In genomic region chr4:103199009-103199408, GRCh38 we compare ENCODE assay signal across 8 cellular contexts. TPM values are rescaled to one million over a fixed set of nuclear protein-coding genes. Genes with fewer than 3 reads are reported as not detected.
DNase-seq lines count a peak whose midpoint lies in the region; ATAC-seq, FAIRE-seq and TF ChIP-seq lines count a peak whose summit lies in the region.

No MANE protein-coding gene starts in this region.

- H3K79me2 ChIP-seq in SK-N-SH (ENCODE audit: insufficient read depth) (peaks cover 29% of the 10 kb centered on the region), HepG2 (ENCODE audit: insufficient read depth, low read length) (peaks cover 9% of the 10 kb centered on the region)

- no peaks in the 10 kb centered on the region for H3K9me2 ChIP-seq in SK-N-SH

- POLR2A ChIA-PET in SK-N-SH (lab: Yijun Ruan, JAX) = no interaction called here
- POLR2A ChIA-PET in HepG2 (lab: Yijun Ruan, JAX) = no interaction called here

- H3K36me3 ChIP-seq in SK-N-SH (replicated peaks in 1 of 2; ENCODE audit: control insufficient read depth in 1 of 2, insufficient read depth in 2 of 2, low read length in 1 of 2) (peaks cover 8 to 17% of the 10 kb centered on the region in 2 experiments), HepG2 (replicated peaks in 1 of 2; ENCODE audit: control insufficient read depth in 1 of 2, insufficient read depth in 2 of 2, low read length in 2 of 2) (peaks cover 0 to 13% of the 10 kb centered on the region in 2 experiments; a peak in 1 of 5 replicates)

- TF ChIP-seq CTCF in SK-N-SH (IDR thresholded peaks at IDR 0.05) (no peak), HepG2 (CRISPR knock-in tag; IDR thresholded peaks at IDR 0.05) (no peak)

- H3K27ac Mint-ChIP-seq in activated T-helper 2 cell treated with anti-CD3 and anti-CD28 coated beads, Interferon-gamma antibody, Interleukin-2, Interleukin-4, amounts not matched to agents 10 μg/mL and 5 μg/mL and 100 μg/mL, durations not matched to agents 14 hours and 24 hours and 36 hours = peak overlapping the region; percentile 95
- H3K27ac Mint-ChIP-seq in stimulated activated naive CD8-positive, alpha-beta T cell treated with anti-CD3 and anti-CD28 coated beads, Interleukin-15, amount 100 ng/mL, for 72 hours = peak overlapping the region in 1 of 2 donors; percentile 99

- 88% methylated on average over 9 of the region's 9 CpGs for WGBS in SK-N-SH (ENCODE audit: low lambda C conversion rate)
- WGBS in HepG2 (ENCODE audit: low lambda C conversion rate) = 70% methylated on average over 9 of the region's 9 CpGs

- CTCF ChIA-PET in SK-N-SH (lab: Yijun Ruan, JAX) = interaction anchor here (0.6 kb wide), 1 partner anchor 657 kb away, joined by 3 read pairs; no protein-coding TSS in a partner anchor
- CTCF ChIA-PET in HepG2 (lab: Yijun Ruan, JAX; ENCODE audit: low intra/inter-chr PET ratio, low total read pairs) = no interaction called here

- H3K9ac ChIP-seq in SK-N-SH (peak overlapping the region; percentile 73; the same call in 1 of the 2 replicates), HepG2 (ENCODE audit: insufficient read depth, low read depth, low read length) (no peak overlapping the region; the same call in 1 of the 2 replicates)

- no peak for TF ChIP-seq RAD21 in SK-N-SH (IDR thresholded peaks at IDR 0.05; ENCODE audit: low read length)
- no peak for TF ChIP-seq RAD21 in HepG2 (CRISPR knock-in tag; IDR thresholded peaks at IDR 0.05)

- peaks cover 23% of the 10 kb centered on the region for H3K4me1 Mint-ChIP-seq in activated T-helper 2 cell treated with anti-CD3 and anti-CD28 coated beads, Interferon-gamma antibody, Interleukin-2, Interleukin-4, amounts not matched to agents 10 μg/mL and 5 μg/mL and 100 μg/mL, durations not matched to agents 14 hours and 24 hours and 36 hours (ENCODE audit: low read depth)
- H3K4me1 Mint-ChIP-seq in stimulated activated naive CD8-positive, alpha-beta T cell treated with anti-CD3 and anti-CD28 coated beads, Interleukin-15, amount 100 ng/mL, for 72 hours = peaks cover 8% of the 10 kb centered on the region

- ATAC-seq in SK-N-SH treated with all-trans-retinoic acid at 6 μM for 48 hours (no peak), HepG2 (no peak), HG03039 (IDR thresholded peaks at IDR 0.05; ENCODE audit: unreplicated experiment) (no peak)
- no peak for ATAC-seq in stimulated activated naive CD8-positive, alpha-beta T cell treated with anti-CD3 and anti-CD28 coated beads, Interleukin-15, amount 100 ng/mL, for 72 hours

- peak overlapping the region; percentile 100 for H2AFZ ChIP-seq in SK-N-SH (ENCODE audit: low read depth)
- no peak overlapping the region for H2AFZ ChIP-seq in HepG2 (ENCODE audit: low read length)

- no peak for TF ChIP-seq EP300 in SK-N-SH (IDR thresholded peaks at IDR 0.05; ENCODE audit: borderline replicate concordance in 1 of 2, low read depth in 1 of 2, low read length in 1 of 2)
- TF ChIP-seq EP300 in HepG2 (IDR thresholded peaks at IDR 0.05; ENCODE audit: low read depth in 2 of 2, low read length in 2 of 2) = no peak
- no peak for TF ChIP-seq EP300 in HepG2 (CRISPR knock-in tag; IDR thresholded peaks at IDR 0.05; ENCODE audit: borderline replicate concordance)

- H3K4me1 ChIP-seq in SK-N-SH (ENCODE audit: control insufficient read depth in 1 of 2, insufficient read depth in 2 of 2, low read depth in 1 of 2, low read length in 1 of 2) (peaks cover 4 to 9% of the 10 kb centered on the region in 2 experiments; a peak in 2 of 4 replicates), HepG2 (ENCODE audit: insufficient read depth, low read length) (peaks cover 41% of the 10 kb centered on the region)

- DNase-seq in SK-N-SH (no peak), HepG2 (ENCODE audit: low spot score) (no peak), NCI-H2029 treated with DMSO at 0.1 percent for 48 hours (lab: John Stamatoyannopoulos, UW) (no peak), NCI-H2081 treated with DMSO at 0.1 percent for 48 hours (lab: John Stamatoyannopoulos, UW) (no peak)
- DNase-seq in activated T-helper 2 cell treated with anti-CD3 and anti-CD28 coated beads, Interferon-gamma antibody, Interleukin-2, Interleukin-4, amounts not matched to agents 10 μg/mL and 5 μg/mL and 100 μg/mL, durations not matched to agents 14 hours and 24 hours and 36 hours (ENCODE audit: low spot score) = no peak
- DNase-seq in stimulated activated naive CD8-positive, alpha-beta T cell treated with anti-CD3 and anti-CD28 coated beads, Interleukin-15, amount 100 ng/mL, for 72 hours = peak in 1 of 2 donors; percentile 10

- peaks cover 10% of the 10 kb centered on the region for H3K27me3 Mint-ChIP-seq in activated T-helper 2 cell treated with anti-CD3 and anti-CD28 coated beads, Interferon-gamma antibody, Interleukin-2, Interleukin-4, amounts not matched to agents 10 μg/mL and 5 μg/mL and 100 μg/mL, durations not matched to agents 14 hours and 24 hours and 36 hours (ENCODE audit: low read depth)
- H3K27me3 Mint-ChIP-seq in stimulated activated naive CD8-positive, alpha-beta T cell treated with anti-CD3 and anti-CD28 coated beads, Interleukin-15, amount 100 ng/mL, for 72 hours = peaks cover 10% of the 10 kb centered on the region

- FAIRE-seq in HepG2 (lab: Jason Lieb, UNC) = no peak

- peaks cover 31% of the 10 kb centered on the region for H3K36me3 Mint-ChIP-seq in activated T-helper 2 cell treated with anti-CD3 and anti-CD28 coated beads, Interferon-gamma antibody, Interleukin-2, Interleukin-4, amounts not matched to agents 10 μg/mL and 5 μg/mL and 100 μg/mL, durations not matched to agents 14 hours and 24 hours and 36 hours (ENCODE audit: low read depth)

- intact Hi-C loops in activated T-helper 2 cell treated with anti-CD3 and anti-CD28 coated beads, Interferon-gamma antibody, Interleukin-2, Interleukin-4, amounts not matched to agents 10 μg/mL and 5 μg/mL and 100 μg/mL, durations not matched to agents 14 hours and 24 hours and 36 hours (cut with micrococcal nuclease) = loop anchor here (10.0 kb wide), 1 partner anchor 854 kb away; the partner anchor contains the start of gene SLC39A8
- intact Hi-C loops in HepG2 (cut with micrococcal nuclease; ENCODE audit: unreplicated experiment) = loop anchor here (2.0 kb wide), 1 partner anchor 108 kb away; no protein-coding TSS in a partner anchor

- peak overlapping the region; percentile 96 for H3K4me3 Mint-ChIP-seq in activated T-helper 2 cell treated with anti-CD3 and anti-CD28 coated beads, Interferon-gamma antibody, Interleukin-2, Interleukin-4, amounts not matched to agents 10 μg/mL and 5 μg/mL and 100 μg/mL, durations not matched to agents 14 hours and 24 hours and 36 hours (ENCODE audit: low read depth)
- peak overlapping the region; percentile 88 to 97 for H3K4me3 Mint-ChIP-seq in stimulated activated naive CD8-positive, alpha-beta T cell treated with anti-CD3 and anti-CD28 coated beads, Interleukin-15, amount 100 ng/mL, for 72 hours

- in situ Hi-C loops in HepG2 (cut with HindIII; ENCODE audit: extremely low pct_ligation_motif_present, low pct_unique_long_range_greater_than_20kb) = no loop called here

- H3K4me2 ChIP-seq in SK-N-SH (peak overlapping the region; percentile 82), HepG2 (ENCODE audit: low read depth, low read length) (peak overlapping the region; percentile 75)

- no peaks in the 10 kb centered on the region for H3K9me3 ChIP-seq in SK-N-SH
- no peaks in the 10 kb centered on the region for H3K9me3 ChIP-seq in HepG2 (ENCODE audit: low read length)

- H3K27me3 ChIP-seq in SK-N-SH (ENCODE audit: insufficient read depth) (no peaks in the 10 kb centered on the region), HepG2 (ENCODE audit: control insufficient read depth in 1 of 2, insufficient read depth in 2 of 2, low read length in 2 of 2) (no peaks in the 10 kb centered on the region; a peak in 1 of 5 replicates)

- TF ChIP-seq POLR2A in HepG2 (IDR thresholded peaks at IDR 0.05; ENCODE audit: insufficient read depth in 1 of 2, low read depth in 2 of 2, low read length in 2 of 2) = no peak

- H4K20me1 ChIP-seq in SK-N-SH (ENCODE audit: insufficient read depth) = no peaks in the 10 kb centered on the region
- H4K20me1 ChIP-seq in HepG2 (ENCODE audit: insufficient read depth, low read length) = no peaks in the 10 kb centered on the region

- H3K4me3 ChIP-seq in SK-N-SH (ENCODE audit: low read depth in 2 of 2, low read length in 1 of 2) (peak overlapping the region in 1 of 2 experiments; percentile 79; a peak in 1 of 4 replicates), HepG2 (replicated peaks in 1 of 3; ENCODE audit: insufficient read depth in 1 of 3, low read depth in 2 of 3, low read length in 3 of 3) (peak overlapping the region; percentile 87 to 91 (median 89))

- H3F3A ChIP-seq in SK-N-SH (replicated peaks; ENCODE audit: insufficient read depth) = no peaks in the 10 kb centered on the region

- H3K27ac ChIP-seq in SK-N-SH (ENCODE audit: low read depth in 2 of 2, low read length in 1 of 2) (peak overlapping the region in 1 of 2 experiments; percentile 48; a peak in 1 of 4 replicates), HepG2 (ENCODE audit: extremely low read length, insufficient read depth, low read length) (no peak overlapping the region)

- H3K9me3 Mint-ChIP-seq in activated T-helper 2 cell treated with anti-CD3 and anti-CD28 coated beads, Interferon-gamma antibody, Interleukin-2, Interleukin-4, amounts not matched to agents 10 μg/mL and 5 μg/mL and 100 μg/mL, durations not matched to agents 14 hours and 24 hours and 36 hours = no peaks in the 10 kb centered on the region
- no peaks in the 10 kb centered on the region for H3K9me3 Mint-ChIP-seq in stimulated activated naive CD8-positive, alpha-beta T cell treated with anti-CD3 and anti-CD28 coated beads, Interleukin-15, amount 100 ng/mL, for 72 hours

- no TSS peak for BruUV-seq in HepG2 (replicated peaks; lab: Mats Ljungman, UMichigan)

RNA-seq across cellular contexts. Expression of gene CENPE, which starts 0.9 kb away (rescaled TPM):
- polyA plus RNA-seq in SK-N-SH (2012; rRNA removed) = 1.3 and 1.7 TPM in 2 replicates
- 1.8 and 2.7 TPM in 2 replicates for polyA plus RNA-seq in SK-N-SH (2012; cell fraction: cytosol; rRNA removed)
- 0.89 and 1.8 TPM in 2 replicates for polyA plus RNA-seq in SK-N-SH (2012; cell fraction: nucleus; rRNA removed)
- 36.0 and 36.5 TPM in 2 replicates for total RNA-seq in activated T-helper 2 cell treated with anti-CD3 and anti-CD28 coated beads, Interferon-gamma antibody, Interleukin-2, Interleukin-4, amounts not matched to agents 10 μg/mL and 5 μg/mL and 100 μg/mL, durations not matched to agents 14 hours and 24 hours and 36 hours
- total RNA-seq in HepG2 (2016; rRNA removed; fragmentation: Illumina TruSeq; extraction: Trizol) = 19.8 and 38.0 TPM in 2 replicates
- total RNA-seq in HepG2 (2016; cell fraction: cytosol; rRNA removed; fragmentation: Illumina TruSeq; extraction: Trizol; ENCODE audit: low read depth) = 1.2 and 1.5 TPM in 2 replicates
- 17.1 and 31.3 TPM in 2 replicates for total RNA-seq in HepG2 (2016; cell fraction: insoluble cytoplasmic fraction; rRNA removed; fragmentation: Illumina TruSeq; extraction: Trizol)
- 3.9 and 4.1 TPM in 2 replicates for total RNA-seq in HepG2 (2016; cell fraction: membrane; rRNA removed; fragmentation: Illumina TruSeq; extraction: Trizol)
- 39.1 and 41.0 TPM in 2 replicates for total RNA-seq in HepG2 (2016; cell fraction: nucleus; rRNA removed; fragmentation: Illumina TruSeq; extraction: Trizol)
- 1.1 and 2.1 TPM in 2 replicates for polyA plus RNA-seq in HepG2 (2011; rRNA removed)
- 0.63 and 0.66 TPM in 2 replicates for polyA plus RNA-seq in HepG2 (2011; cell fraction: cytosol; rRNA removed)
- 1.4 and 2.0 TPM in 2 replicates for polyA plus RNA-seq in HepG2 (2011; cell fraction: nucleus; rRNA removed)
- 1.9 and 5.7 TPM in 2 replicates for polyA plus RNA-seq in HepG2 (2012)
- polyA plus RNA-seq in HepG2 (2016; cell fraction: cytosol; fragmentation: Illumina TruSeq; extraction: Trizol; ENCODE audit: low read depth) = 0.17 and 0.21 TPM in 2 replicates
- 13.6 and 16.1 TPM in 2 replicates for polyA plus RNA-seq in HepG2 (2016; cell fraction: insoluble cytoplasmic fraction; fragmentation: Illumina TruSeq; extraction: Trizol; ENCODE audit: low read depth)
- 0.65 and 0.90 TPM in 2 replicates for polyA plus RNA-seq in HepG2 (2016; cell fraction: membrane; fragmentation: Illumina TruSeq; extraction: Trizol; ENCODE audit: low read depth)
- 23.5 and 24.3 TPM in 2 replicates for polyA plus RNA-seq in HepG2 (2016; cell fraction: nucleus; fragmentation: Illumina TruSeq; extraction: Trizol; ENCODE audit: insufficient read depth, low read depth)
- 3.1 and 4.2 TPM in 2 replicates for polyA minus RNA-seq in HepG2 (2011; rRNA and poly(A)+ RNA removed; ENCODE audit: low replicate concordance)
- 2.8 and 4.2 TPM in 2 replicates for polyA minus RNA-seq in HepG2 (2011; cell fraction: cytosol; rRNA and poly(A)+ RNA removed)
- 20.9 and 24.8 TPM in 2 replicates for polyA minus RNA-seq in HepG2 (2011; cell fraction: nucleus; rRNA and poly(A)+ RNA removed)
